8 cellular contexts compared by ENCODE assay signal in genomic region chr10:75294518-75294865, GRCh38. TPM values are rescaled to one million over a fixed set of nuclear protein-coding genes. Genes with fewer than 3 reads are reported as not detected.
DNase-seq lines count a peak whose midpoint lies in the region; ATAC-seq and TF ChIP-seq lines count a peak whose summit lies in the region.

No MANE protein-coding gene starts in this region.

- H3K4me3 Mint-ChIP-seq in osteocyte (ENCODE audit: unreplicated experiment) = peak overlapping the region; percentile 73
- H3K4me3 Mint-ChIP-seq in Calu3 (ENCODE audit: low read depth, unreplicated experiment) = no peak overlapping the region

- intact Hi-C loops in posterior vena cava (cut with DNase I) = no loop called here
- intact Hi-C loops in Calu3 (cut with micrococcal nuclease; ENCODE audit: unreplicated experiment) = no loop called here

- no peaks in the 10 kb centered on the region for H3K27me3 Mint-ChIP-seq in osteocyte (ENCODE audit: unreplicated experiment)
- H3K27me3 Mint-ChIP-seq in Calu3 (ENCODE audit: unreplicated experiment) = no peaks in the 10 kb centered on the region

- BruUV-seq in Calu3 (replicated peaks; lab: Mats Ljungman, UMichigan) = no TSS peak

- H3K4me1 Mint-ChIP-seq in osteocyte (ENCODE audit: unreplicated experiment) = peaks cover 7% of the 10 kb centered on the region
- H3K4me1 Mint-ChIP-seq in Calu3 (ENCODE audit: low read depth, unreplicated experiment) = no peaks in the 10 kb centered on the region

- peak overlapping the region; percentile 27 for H3K4me3 ChIP-seq in GM12875 (ENCODE audit: low read depth, low read length)
- H3K4me3 ChIP-seq in fibroblast of pulmonary artery (replicated peaks; ENCODE audit: low read depth, low read length) = peak overlapping the region; percentile 53

- ATAC-seq in GM19455 (IDR thresholded peaks at IDR 0.05; ENCODE audit: unreplicated experiment) (no peak), GM21447 (IDR thresholded peaks at IDR 0.05; ENCODE audit: unreplicated experiment) (no peak)

- no peak for TF ChIP-seq CTCF in GM12875 (IDR thresholded peaks at IDR 0.05; ENCODE audit: borderline replicate concordance, insufficient read depth, low read depth, low read length)
- TF ChIP-seq CTCF in RWPE1 (conservative IDR thresholded peaks at IDR 0.05; ENCODE audit: low read depth) = no peak
- no peak for TF ChIP-seq CTCF in fibroblast of pulmonary artery (IDR thresholded peaks at IDR 0.05; ENCODE audit: low read length, missing control alignments)
- no peak for TF ChIP-seq CTCF in osteocyte (IDR thresholded peaks at IDR 0.05)
- no peak for TF ChIP-seq CTCF in Calu3 (IDR thresholded peaks at IDR 0.05; ENCODE audit: unreplicated experiment)

- POLR2A ChIA-PET in RWPE1 (lab: Yijun Ruan, JAX; ENCODE audit: low non-redundant PET) = interaction anchor here (0.5 to 1.3 kb wide), 6 partner anchors 62 to 253 kb away, joined by 3 to 9 read pairs (median 5); partner anchors contain the start of gene ZNF503

- no peaks in the 10 kb centered on the region for H3K9me3 Mint-ChIP-seq in osteocyte (ENCODE audit: unreplicated experiment)
- H3K9me3 Mint-ChIP-seq in Calu3 (ENCODE audit: low read depth, unreplicated experiment) = peaks cover 4% of the 10 kb centered on the region

- DNase-seq in RWPE1 (ENCODE audit: low spot score) (no peak), fibroblast of pulmonary artery (ENCODE audit: low read depth) (no peak), osteocyte (ENCODE audit: extremely low spot score, unreplicated experiment) (no peak), posterior vena cava (ENCODE audit: low spot score) (no peak), Calu3 (no peak)

- CTCF ChIA-PET in RWPE1 (lab: Yijun Ruan, JAX) (interaction anchor here (0.6 to 1.7 kb wide), 13 partner anchors 16 to 945 kb away, joined by 3 to 7 read pairs (median 3); partner anchors contain the start of gene COMTD1), Calu3 (lab: Charles Lee) (no interaction called here)

- H3K27ac ChIP-seq in RWPE1 = peak overlapping the region; percentile 97

- H3K36me3 Mint-ChIP-seq in osteocyte (ENCODE audit: unreplicated experiment) (no peaks in the 10 kb centered on the region), Calu3 (ENCODE audit: insufficient read depth, unreplicated experiment) (no peaks in the 10 kb centered on the region)

- peak overlapping the region; percentile 49 for H3K27ac Mint-ChIP-seq in osteocyte (ENCODE audit: unreplicated experiment)
- H3K27ac Mint-ChIP-seq in Calu3 (ENCODE audit: unreplicated experiment) = no peak overlapping the region

RNA-seq across cellular contexts. Expression of gene COMTD1, which starts 58.7 kb away (rescaled TPM):
- total RNA-seq in osteocyte = 12.9 and 15.7 TPM in 2 replicates
- total RNA-seq in posterior vena cava = 10 to 100 TPM in 1 of 2 donors, 1 to 10 TPM in 1; 10.0 to 18.1 TPM
- 52.4 and 67.6 TPM in 2 replicates for total RNA-seq in Calu3 (2022)
